1 cellular context compared by ENCODE assay signal in genomic region chr19:49987159-49987698, GRCh38.
TF ChIP-seq lines count a peak whose summit lies in the region.

No MANE protein-coding gene starts in this region.

TF ChIP-seq in K562, 482 proteins besides CTCF, POLR2A, EP300 and RAD21 (continued from another document and continues in another):
- TF ChIP-seq, protein P1, sequence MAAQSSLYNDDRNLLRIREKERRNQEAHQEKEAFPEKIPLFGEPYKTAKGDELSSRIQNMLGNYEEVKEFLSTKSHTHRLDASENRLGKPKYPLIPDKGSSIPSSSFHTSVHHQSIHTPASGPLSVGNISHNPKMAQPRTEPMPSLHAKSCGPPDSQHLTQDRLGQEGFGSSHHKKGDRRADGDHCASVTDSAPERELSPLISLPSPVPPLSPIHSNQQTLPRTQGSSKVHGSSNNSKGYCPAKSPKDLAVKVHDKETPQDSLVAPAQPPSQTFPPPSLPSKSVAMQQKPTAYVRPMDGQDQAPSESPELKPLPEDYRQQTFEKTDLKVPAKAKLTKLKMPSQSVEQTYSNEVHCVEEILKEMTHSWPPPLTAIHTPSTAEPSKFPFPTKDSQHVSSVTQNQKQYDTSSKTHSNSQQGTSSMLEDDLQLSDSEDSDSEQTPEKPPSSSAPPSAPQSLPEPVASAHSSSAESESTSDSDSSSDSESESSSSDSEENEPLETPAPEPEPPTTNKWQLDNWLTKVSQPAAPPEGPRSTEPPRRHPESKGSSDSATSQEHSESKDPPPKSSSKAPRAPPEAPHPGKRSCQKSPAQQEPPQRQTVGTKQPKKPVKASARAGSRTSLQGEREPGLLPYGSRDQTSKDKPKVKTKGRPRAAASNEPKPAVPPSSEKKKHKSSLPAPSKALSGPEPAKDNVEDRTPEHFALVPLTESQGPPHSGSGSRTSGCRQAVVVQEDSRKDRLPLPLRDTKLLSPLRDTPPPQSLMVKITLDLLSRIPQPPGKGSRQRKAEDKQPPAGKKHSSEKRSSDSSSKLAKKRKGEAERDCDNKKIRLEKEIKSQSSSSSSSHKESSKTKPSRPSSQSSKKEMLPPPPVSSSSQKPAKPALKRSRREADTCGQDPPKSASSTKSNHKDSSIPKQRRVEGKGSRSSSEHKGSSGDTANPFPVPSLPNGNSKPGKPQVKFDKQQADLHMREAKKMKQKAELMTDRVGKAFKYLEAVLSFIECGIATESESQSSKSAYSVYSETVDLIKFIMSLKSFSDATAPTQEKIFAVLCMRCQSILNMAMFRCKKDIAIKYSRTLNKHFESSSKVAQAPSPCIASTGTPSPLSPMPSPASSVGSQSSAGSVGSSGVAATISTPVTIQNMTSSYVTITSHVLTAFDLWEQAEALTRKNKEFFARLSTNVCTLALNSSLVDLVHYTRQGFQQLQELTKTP (IDR thresholded peaks at IDR 0.05; ENCODE audit: low read depth in 1 of 2, partially characterized antibody in 2 of 2) = peak in 1 of 2 experiments; percentile 100
- TF ChIP-seq NBN (IDR thresholded peaks at IDR 0.05; ENCODE audit: low read depth) (peak; percentile 38; the same call in 1 of the 2 replicates), SRF (CRISPR knock-in tag; IDR thresholded peaks at IDR 0.05) (peak in 1 of 2 experiments; percentile 98; a peak in 2 of 4 replicates), ZNF3 (CRISPR knock-in tag; IDR thresholded peaks at IDR 0.05) (no peak), HDAC1 (IDR thresholded peaks at IDR 0.05) (peak; percentile 100), FOXO4 (CRISPR knock-in tag; IDR thresholded peaks at IDR 0.05) (peak; percentile 87; the same call in 1 of the 2 replicates), BACH1 (tag; IDR thresholded peaks at IDR 0.05) (peak; percentile 97), EGR1 (conservative IDR thresholded peaks at IDR 0.05) (no peak), CREB3L1 (IDR thresholded peaks at IDR 0.05; ENCODE audit: borderline replicate concordance, low read depth) (peak; percentile 89), ZFPM2 (CRISPR knock-in tag; IDR thresholded peaks at IDR 0.05) (peak; percentile 93), ID3 (CRISPR knock-in tag; IDR thresholded peaks at IDR 0.05) (peak; percentile 68; the same call in 1 of the 2 replicates), ID3 (tag; IDR thresholded peaks at IDR 0.05) (peak; percentile 99)
- TF ChIP-seq, protein P2, sequence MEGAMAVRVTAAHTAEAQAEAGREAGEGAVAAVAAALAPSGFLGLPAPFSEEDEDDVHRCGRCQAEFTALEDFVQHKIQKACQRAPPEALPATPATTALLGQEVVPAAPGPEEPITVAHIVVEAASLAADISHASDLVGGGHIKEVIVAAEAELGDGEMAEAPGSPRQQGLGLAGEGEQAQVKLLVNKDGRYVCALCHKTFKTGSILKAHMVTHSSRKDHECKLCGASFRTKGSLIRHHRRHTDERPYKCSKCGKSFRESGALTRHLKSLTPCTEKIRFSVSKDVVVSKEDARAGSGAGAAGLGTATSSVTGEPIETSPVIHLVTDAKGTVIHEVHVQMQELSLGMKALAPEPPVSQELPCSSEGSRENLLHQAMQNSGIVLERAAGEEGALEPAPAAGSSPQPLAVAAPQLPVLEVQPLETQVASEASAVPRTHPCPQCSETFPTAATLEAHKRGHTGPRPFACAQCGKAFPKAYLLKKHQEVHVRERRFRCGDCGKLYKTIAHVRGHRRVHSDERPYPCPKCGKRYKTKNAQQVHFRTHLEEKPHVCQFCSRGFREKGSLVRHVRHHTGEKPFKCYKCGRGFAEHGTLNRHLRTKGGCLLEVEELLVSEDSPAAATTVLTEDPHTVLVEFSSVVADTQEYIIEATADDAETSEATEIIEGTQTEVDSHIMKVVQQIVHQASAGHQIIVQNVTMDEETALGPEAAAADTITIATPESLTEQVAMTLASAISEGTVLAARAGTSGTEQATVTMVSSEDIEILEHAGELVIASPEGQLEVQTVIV (CRISPR knock-in tag; IDR thresholded peaks at IDR 0.05; ENCODE audit: borderline replicate concordance) = 0 out of 2 replicates have a peak, but pooled peaks have one; percentile 39
- TF ChIP-seq, protein P3, sequence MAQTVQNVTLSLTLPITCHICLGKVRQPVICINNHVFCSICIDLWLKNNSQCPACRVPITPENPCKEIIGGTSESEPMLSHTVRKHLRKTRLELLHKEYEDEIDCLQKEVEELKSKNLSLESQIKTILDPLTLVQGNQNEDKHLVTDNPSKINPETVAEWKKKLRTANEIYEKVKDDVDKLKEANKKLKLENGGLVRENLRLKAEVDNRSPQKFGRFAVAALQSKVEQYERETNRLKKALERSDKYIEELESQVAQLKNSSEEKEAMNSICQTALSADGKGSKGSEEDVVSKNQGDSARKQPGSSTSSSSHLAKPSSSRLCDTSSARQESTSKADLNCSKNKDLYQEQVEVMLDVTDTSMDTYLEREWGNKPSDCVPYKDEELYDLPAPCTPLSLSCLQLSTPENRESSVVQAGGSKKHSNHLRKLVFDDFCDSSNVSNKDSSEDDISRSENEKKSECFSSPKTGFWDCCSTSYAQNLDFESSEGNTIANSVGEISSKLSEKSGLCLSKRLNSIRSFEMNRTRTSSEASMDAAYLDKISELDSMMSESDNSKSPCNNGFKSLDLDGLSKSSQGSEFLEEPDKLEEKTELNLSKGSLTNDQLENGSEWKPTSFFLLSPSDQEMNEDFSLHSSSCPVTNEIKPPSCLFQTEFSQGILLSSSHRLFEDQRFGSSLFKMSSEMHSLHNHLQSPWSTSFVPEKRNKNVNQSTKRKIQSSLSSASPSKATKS (CRISPR knock-in tag; IDR thresholded peaks at IDR 0.05) = peak; percentile 83; the same call in 1 of the 2 replicates
- TF ChIP-seq, protein P4, sequence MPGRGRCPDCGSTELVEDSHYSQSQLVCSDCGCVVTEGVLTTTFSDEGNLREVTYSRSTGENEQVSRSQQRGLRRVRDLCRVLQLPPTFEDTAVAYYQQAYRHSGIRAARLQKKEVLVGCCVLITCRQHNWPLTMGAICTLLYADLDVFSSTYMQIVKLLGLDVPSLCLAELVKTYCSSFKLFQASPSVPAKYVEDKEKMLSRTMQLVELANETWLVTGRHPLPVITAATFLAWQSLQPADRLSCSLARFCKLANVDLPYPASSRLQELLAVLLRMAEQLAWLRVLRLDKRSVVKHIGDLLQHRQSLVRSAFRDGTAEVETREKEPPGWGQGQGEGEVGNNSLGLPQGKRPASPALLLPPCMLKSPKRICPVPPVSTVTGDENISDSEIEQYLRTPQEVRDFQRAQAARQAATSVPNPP (IDR thresholded peaks at IDR 0.05; ENCODE audit: borderline replicate concordance, insufficient read depth, insufficient read length) = no peak
- TF ChIP-seq, protein P5, sequence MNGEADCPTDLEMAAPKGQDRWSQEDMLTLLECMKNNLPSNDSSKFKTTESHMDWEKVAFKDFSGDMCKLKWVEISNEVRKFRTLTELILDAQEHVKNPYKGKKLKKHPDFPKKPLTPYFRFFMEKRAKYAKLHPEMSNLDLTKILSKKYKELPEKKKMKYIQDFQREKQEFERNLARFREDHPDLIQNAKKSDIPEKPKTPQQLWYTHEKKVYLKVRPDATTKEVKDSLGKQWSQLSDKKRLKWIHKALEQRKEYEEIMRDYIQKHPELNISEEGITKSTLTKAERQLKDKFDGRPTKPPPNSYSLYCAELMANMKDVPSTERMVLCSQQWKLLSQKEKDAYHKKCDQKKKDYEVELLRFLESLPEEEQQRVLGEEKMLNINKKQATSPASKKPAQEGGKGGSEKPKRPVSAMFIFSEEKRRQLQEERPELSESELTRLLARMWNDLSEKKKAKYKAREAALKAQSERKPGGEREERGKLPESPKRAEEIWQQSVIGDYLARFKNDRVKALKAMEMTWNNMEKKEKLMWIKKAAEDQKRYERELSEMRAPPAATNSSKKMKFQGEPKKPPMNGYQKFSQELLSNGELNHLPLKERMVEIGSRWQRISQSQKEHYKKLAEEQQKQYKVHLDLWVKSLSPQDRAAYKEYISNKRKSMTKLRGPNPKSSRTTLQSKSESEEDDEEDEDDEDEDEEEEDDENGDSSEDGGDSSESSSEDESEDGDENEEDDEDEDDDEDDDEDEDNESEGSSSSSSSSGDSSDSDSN (IDR thresholded peaks at IDR 0.05; ENCODE audit: borderline replicate concordance in 1 of 2, low read depth in 2 of 2, low read length in 2 of 2) = no peak
- TF ChIP-seq, protein P6, sequence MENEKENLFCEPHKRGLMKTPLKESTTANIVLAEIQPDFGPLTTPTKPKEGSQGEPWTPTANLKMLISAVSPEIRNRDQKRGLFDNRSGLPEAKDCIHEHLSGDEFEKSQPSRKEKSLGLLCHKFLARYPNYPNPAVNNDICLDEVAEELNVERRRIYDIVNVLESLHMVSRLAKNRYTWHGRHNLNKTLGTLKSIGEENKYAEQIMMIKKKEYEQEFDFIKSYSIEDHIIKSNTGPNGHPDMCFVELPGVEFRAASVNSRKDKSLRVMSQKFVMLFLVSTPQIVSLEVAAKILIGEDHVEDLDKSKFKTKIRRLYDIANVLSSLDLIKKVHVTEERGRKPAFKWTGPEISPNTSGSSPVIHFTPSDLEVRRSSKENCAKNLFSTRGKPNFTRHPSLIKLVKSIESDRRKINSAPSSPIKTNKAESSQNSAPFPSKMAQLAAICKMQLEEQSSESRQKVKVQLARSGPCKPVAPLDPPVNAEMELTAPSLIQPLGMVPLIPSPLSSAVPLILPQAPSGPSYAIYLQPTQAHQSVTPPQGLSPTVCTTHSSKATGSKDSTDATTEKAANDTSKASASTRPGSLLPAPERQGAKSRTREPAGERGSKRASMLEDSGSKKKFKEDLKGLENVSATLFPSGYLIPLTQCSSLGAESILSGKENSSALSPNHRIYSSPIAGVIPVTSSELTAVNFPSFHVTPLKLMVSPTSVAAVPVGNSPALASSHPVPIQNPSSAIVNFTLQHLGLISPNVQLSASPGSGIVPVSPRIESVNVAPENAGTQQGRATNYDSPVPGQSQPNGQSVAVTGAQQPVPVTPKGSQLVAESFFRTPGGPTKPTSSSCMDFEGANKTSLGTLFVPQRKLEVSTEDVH (IDR thresholded peaks at IDR 0.05; ENCODE audit: low read depth, partially characterized antibody) = peak; percentile 98
- TF ChIP-seq, protein P7, sequence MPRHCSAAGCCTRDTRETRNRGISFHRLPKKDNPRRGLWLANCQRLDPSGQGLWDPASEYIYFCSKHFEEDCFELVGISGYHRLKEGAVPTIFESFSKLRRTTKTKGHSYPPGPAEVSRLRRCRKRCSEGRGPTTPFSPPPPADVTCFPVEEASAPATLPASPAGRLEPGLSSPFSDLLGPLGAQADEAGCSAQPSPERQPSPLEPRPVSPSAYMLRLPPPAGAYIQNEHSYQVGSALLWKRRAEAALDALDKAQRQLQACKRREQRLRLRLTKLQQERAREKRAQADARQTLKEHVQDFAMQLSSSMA (CRISPR knock-in tag; IDR thresholded peaks at IDR 0.05) = peak; percentile 83; the same call in 1 of the 2 replicates
- TF ChIP-seq, protein P8, sequence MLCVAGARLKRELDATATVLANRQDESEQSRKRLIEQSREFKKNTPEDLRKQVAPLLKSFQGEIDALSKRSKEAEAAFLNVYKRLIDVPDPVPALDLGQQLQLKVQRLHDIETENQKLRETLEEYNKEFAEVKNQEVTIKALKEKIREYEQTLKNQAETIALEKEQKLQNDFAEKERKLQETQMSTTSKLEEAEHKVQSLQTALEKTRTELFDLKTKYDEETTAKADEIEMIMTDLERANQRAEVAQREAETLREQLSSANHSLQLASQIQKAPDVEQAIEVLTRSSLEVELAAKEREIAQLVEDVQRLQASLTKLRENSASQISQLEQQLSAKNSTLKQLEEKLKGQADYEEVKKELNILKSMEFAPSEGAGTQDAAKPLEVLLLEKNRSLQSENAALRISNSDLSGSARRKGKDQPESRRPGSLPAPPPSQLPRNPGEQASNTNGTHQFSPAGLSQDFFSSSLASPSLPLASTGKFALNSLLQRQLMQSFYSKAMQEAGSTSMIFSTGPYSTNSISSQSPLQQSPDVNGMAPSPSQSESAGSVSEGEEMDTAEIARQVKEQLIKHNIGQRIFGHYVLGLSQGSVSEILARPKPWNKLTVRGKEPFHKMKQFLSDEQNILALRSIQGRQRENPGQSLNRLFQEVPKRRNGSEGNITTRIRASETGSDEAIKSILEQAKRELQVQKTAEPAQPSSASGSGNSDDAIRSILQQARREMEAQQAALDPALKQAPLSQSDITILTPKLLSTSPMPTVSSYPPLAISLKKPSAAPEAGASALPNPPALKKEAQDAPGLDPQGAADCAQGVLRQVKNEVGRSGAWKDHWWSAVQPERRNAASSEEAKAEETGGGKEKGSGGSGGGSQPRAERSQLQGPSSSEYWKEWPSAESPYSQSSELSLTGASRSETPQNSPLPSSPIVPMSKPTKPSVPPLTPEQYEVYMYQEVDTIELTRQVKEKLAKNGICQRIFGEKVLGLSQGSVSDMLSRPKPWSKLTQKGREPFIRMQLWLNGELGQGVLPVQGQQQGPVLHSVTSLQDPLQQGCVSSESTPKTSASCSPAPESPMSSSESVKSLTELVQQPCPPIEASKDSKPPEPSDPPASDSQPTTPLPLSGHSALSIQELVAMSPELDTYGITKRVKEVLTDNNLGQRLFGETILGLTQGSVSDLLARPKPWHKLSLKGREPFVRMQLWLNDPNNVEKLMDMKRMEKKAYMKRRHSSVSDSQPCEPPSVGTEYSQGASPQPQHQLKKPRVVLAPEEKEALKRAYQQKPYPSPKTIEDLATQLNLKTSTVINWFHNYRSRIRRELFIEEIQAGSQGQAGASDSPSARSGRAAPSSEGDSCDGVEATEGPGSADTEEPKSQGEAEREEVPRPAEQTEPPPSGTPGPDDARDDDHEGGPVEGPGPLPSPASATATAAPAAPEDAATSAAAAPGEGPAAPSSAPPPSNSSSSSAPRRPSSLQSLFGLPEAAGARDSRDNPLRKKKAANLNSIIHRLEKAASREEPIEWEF (CRISPR knock-in tag; IDR thresholded peaks at IDR 0.05) = peak; percentile 96
- TF ChIP-seq, protein P9, sequence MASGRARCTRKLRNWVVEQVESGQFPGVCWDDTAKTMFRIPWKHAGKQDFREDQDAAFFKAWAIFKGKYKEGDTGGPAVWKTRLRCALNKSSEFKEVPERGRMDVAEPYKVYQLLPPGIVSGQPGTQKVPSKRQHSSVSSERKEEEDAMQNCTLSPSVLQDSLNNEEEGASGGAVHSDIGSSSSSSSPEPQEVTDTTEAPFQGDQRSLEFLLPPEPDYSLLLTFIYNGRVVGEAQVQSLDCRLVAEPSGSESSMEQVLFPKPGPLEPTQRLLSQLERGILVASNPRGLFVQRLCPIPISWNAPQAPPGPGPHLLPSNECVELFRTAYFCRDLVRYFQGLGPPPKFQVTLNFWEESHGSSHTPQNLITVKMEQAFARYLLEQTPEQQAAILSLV (tag; IDR thresholded peaks at IDR 0.05) = peak; percentile 94
